In genomic region chr2:42223822-42224268, GRCh38 we compare ENCODE assay signal across 1 cellular context.
TF ChIP-seq lines count a peak whose summit lies in the region.

No MANE protein-coding gene starts in this region.

TF ChIP-seq in SK-N-SH, 30 proteins besides CTCF, POLR2A, EP300 and RAD21:
- TF ChIP-seq, protein P1, sequence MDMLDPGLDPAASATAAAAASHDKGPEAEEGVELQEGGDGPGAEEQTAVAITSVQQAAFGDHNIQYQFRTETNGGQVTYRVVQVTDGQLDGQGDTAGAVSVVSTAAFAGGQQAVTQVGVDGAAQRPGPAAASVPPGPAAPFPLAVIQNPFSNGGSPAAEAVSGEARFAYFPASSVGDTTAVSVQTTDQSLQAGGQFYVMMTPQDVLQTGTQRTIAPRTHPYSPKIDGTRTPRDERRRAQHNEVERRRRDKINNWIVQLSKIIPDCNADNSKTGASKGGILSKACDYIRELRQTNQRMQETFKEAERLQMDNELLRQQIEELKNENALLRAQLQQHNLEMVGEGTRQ (IDR thresholded peaks at IDR 0.05; ENCODE audit: borderline replicate concordance, low read depth, low read length) = no peak
- TF ChIP-seq ELF1 (IDR thresholded peaks at IDR 0.05) = 0 out of 2 replicates have a peak, but pooled peaks have one; percentile 30
- 0 out of 2 replicates have a peak, but pooled peaks have one; percentile 19 for TF ChIP-seq FOSL2 (IDR thresholded peaks at IDR 0.05; ENCODE audit: borderline replicate concordance, low read depth)
- peak; percentile 14; the same call in 1 of the 2 replicates for TF ChIP-seq TCF12 (IDR thresholded peaks at IDR 0.05)
